ENCODE assay signal across 1 cellular context in genomic region chr3:184332370-184333090, GRCh38.
TF ChIP-seq lines count a peak whose summit lies in the region.

No MANE protein-coding gene starts in this region.

TF ChIP-seq in GM23338, 12 proteins besides CTCF, POLR2A, EP300 and RAD21:
- no peak for TF ChIP-seq ZNF462 (CRISPR knock-in tag; IDR thresholded peaks at IDR 0.05)
- no peak for TF ChIP-seq JUNB (IDR thresholded peaks at IDR 0.05; ENCODE audit: unreplicated experiment)
- TF ChIP-seq ETS1 (IDR thresholded peaks at IDR 0.05), result no peak
- no peak for TF ChIP-seq NANOG (IDR thresholded peaks at IDR 0.05; ENCODE audit: borderline replicate concordance)
- no peak for TF ChIP-seq POLR2AphosphoS5 (IDR thresholded peaks at IDR 0.05; ENCODE audit: low read depth)
- no peak for TF ChIP-seq EZH2phosphoT487 (IDR thresholded peaks at IDR 0.05; ENCODE audit: unreplicated experiment)
- TF ChIP-seq STAT1 (IDR thresholded peaks at IDR 0.05; ENCODE audit: unreplicated experiment), result no peak
- no peak for TF ChIP-seq ZNF331 (CRISPR knock-in tag; IDR thresholded peaks at IDR 0.05; ENCODE audit: low read depth)
- TF ChIP-seq CREB1 (CRISPR knock-in tag; IDR thresholded peaks at IDR 0.05; ENCODE audit: low read depth), result no peak
- TF ChIP-seq REST (IDR thresholded peaks at IDR 0.05; ENCODE audit: unreplicated experiment), result no peak
- TF ChIP-seq EZH2 (IDR thresholded peaks at IDR 0.05; ENCODE audit: low read depth, unreplicated experiment), result no peak
- TF ChIP-seq ZNF114 (CRISPR knock-in tag; IDR thresholded peaks at IDR 0.05), result no peak
TF ChIP-seq in GM23338: peak in this region for 0.
